In the genomic region with DNA sequence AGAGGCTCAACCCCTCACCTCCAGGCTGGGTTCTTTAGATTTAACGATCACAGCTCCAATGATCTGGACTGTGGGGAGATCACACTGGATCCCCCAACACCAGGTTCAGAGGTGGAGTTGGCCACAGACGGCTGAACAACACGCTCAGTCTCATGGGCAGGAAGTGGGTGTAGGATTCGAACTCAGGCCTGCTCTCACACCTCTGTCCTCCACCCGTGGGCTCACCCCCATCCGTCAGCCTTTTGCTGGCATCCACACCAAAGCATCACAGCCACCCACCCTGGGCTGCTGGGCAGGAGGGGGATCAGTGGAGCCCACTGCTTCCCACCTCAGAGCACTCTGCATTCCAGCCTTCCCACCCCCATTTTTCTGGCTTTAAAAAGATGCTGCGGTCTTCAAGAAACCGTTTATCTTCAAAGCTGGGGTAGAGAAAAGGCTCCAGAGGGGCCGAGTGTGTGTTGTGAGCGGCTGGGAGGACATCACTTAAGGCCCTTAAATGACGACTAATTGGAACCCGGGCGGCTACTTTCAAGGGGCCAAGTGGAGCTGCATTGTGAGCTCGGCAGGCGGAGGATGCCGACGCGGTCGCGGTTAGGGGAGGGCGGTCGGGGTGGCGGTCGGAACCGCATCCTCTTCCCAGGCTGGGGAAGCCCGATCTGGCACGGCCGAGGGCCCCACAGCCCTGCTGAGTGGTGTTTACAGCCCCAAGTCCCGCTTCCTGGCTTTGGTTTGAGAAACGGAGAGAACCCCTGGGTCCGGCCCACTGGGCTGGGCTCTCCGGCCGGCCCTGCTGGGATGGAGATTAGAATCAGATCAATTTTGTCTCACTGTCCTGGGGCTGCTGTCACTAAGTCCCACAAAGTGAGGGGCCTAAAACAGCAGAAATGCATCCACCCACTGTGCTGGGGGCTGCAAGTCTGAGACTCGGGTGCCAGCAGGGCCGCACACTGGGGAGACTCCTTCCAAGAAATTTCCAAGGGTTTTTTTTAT, we compare ENCODE assay signal across 30 cellular contexts. TPM values are rescaled to one million over a fixed set of nuclear protein-coding genes. Genes with fewer than 3 reads are reported as not detected.
DNase-seq lines count a peak whose midpoint lies in the region; ATAC-seq, FAIRE-seq and TF ChIP-seq lines count a peak whose summit lies in the region.
"Had no signal": no experiment of that assay in that cellular context is flagged by ENCODE, and none has a peak within 500 bp of the region (broad histone marks: within the 10 kb centered on the region; RNA-seq: fewer than 3 reads in every experiment).

No MANE protein-coding gene starts in this region.

- H2AFZ ChIP-seq in Loucy (ENCODE audit: low read length) = no peak overlapping the region
- H2AFZ ChIP-seq in H1 (ENCODE audit: low read length) = no peak overlapping the region

- no peak overlapping the region for H2AK5ac ChIP-seq in H1 (ENCODE audit: low read depth, low read length)

- H2BK15ac ChIP-seq in H1 (ENCODE audit: low read length) = peak overlapping the region; percentile 99

- no peaks in the 10 kb centered on the region for H3K36me3 Mint-ChIP-seq in CD4-positive, alpha-beta T cell (ENCODE audit: low read depth)
- H3K36me3 Mint-ChIP-seq: immature natural killer cell, type B pancreatic cell had no signal

- H2BK120ac ChIP-seq in H1 (replicated peaks; ENCODE audit: low read depth, low read length) = no peak overlapping the region

- peak overlapping the region; percentile 82 for H4K91ac ChIP-seq in H1 (replicated peaks; ENCODE audit: insufficient read length, low read length)

- no peak overlapping the region for H3K27ac Mint-ChIP-seq in CD4-positive, alpha-beta T cell
- H3K27ac Mint-ChIP-seq: stimulated activated naive CD8-positive, alpha-beta T cell treated with anti-CD3 and anti-CD28 coated beads, Interleukin-15, Interleukin-2, amounts not matched to agents 100 ng/mL and 50 ng/mL, for 24 hours; T-helper 17 cell; type B pancreatic cell had no signal

- H4K8ac ChIP-seq in H1 (ENCODE audit: extremely low read depth, insufficient read depth, low read length) = no peak overlapping the region

- H3K4me2 ChIP-seq in Loucy (ENCODE audit: low read depth, low read length, poor library complexity, severe bottlenecking) (peak overlapping the region; percentile 20), H1 (ENCODE audit: insufficient read depth in 1 of 2, low read depth in 2 of 2, low read length in 2 of 2) (no peak overlapping the region)

- no peak overlapping the region for H3K56ac ChIP-seq in H1 (replicated peaks; ENCODE audit: insufficient read length, low read depth, low read length)

- no peak overlapping the region for H3K4ac ChIP-seq in H1 (replicated peaks; ENCODE audit: insufficient read length, low read depth, low read length)

- no peak for ATAC-seq in sciatic nerve
- no peak for ATAC-seq in CD4-positive, alpha-beta T cell (ENCODE audit: poor library complexity)
- ATAC-seq: heart left ventricle, left ventricle myocardium superior, T-helper 17 cell had no signal

- H3K9me3 ChIP-seq in Loucy (ENCODE audit: insufficient read depth, low read depth, low read length) (no peaks in the 10 kb centered on the region), H1 (ENCODE audit: insufficient read depth in 2 of 2, low read depth in 1 of 2, low read length in 1 of 2) (no peaks in the 10 kb centered on the region)
- H3K9me3 ChIP-seq in CD4-positive, alpha-beta T cell (ENCODE audit: control insufficient read depth, low read length) = no peaks in the 10 kb centered on the region
- H3K9me3 ChIP-seq: Caco-2, heart left ventricle had no signal

- no peak overlapping the region for H3K14ac ChIP-seq in H1 (ENCODE audit: insufficient read length)

- no peaks in the 10 kb centered on the region for H3K27me3 ChIP-seq in Loucy (ENCODE audit: insufficient read depth, low read length, poor library complexity, severe bottlenecking)
- H3K27me3 ChIP-seq in H1 (replicated peaks in 1 of 4; ENCODE audit: control insufficient read depth in 3 of 4, extremely low read depth in 1 of 4, insufficient read depth in 3 of 4, low read length in 3 of 4) = no peaks in the 10 kb centered on the region
- H3K27me3 ChIP-seq in CD4-positive, alpha-beta T cell (ENCODE audit: control insufficient read depth, insufficient read depth, low read length) = peaks cover 25% of the 10 kb centered on the region

- no peak overlapping the region for H3K23ac ChIP-seq in H1 (ENCODE audit: insufficient read length)

- TF ChIP-seq CTCF in Loucy (conservative IDR thresholded peaks at IDR 0.05; ENCODE audit: low read length) = no peak
- TF ChIP-seq CTCF in H1 (IDR thresholded peaks at IDR 0.05; ENCODE audit: control extremely low read depth in 1 of 3, insufficient read depth in 1 of 3, low read depth in 1 of 3, low read length in 3 of 3) = no peak
- no peak for TF ChIP-seq CTCF in CD4-positive, alpha-beta T cell (IDR thresholded peaks at IDR 0.05)

- no peaks in the 10 kb centered on the region for H3F3A ChIP-seq in Loucy (ENCODE audit: low read depth)

- H3K79me2 ChIP-seq in Loucy (ENCODE audit: insufficient read depth, low read length) = no peaks in the 10 kb centered on the region
- no peaks in the 10 kb centered on the region for H3K79me2 ChIP-seq in H1 (ENCODE audit: control insufficient read depth in 1 of 2, insufficient read depth in 2 of 2, low read length in 2 of 2)

- H2BK12ac ChIP-seq in H1 (ENCODE audit: low read depth, low read length) = peak overlapping the region; percentile 68; the same call in 1 of the 2 replicates

- H3K9me2 ChIP-seq in Loucy (replicated peaks; ENCODE audit: low read depth, low read length) = no peaks in the 10 kb centered on the region

- H3K4me3 ChIP-seq in Loucy (ENCODE audit: low read length, poor library complexity, severe bottlenecking) (no peak overlapping the region), H1 (ENCODE audit: extremely low read depth in 1 of 4, insufficient read depth in 2 of 4, low read depth in 3 of 4, low read length in 4 of 4) (no peak overlapping the region)
- H3K4me3 ChIP-seq: heart left ventricle had no signal

- CTCF ChIA-PET in H1 (lab: Charles Lee; ENCODE audit: partially characterized antibody) = interaction anchor here (1.2 to 2.3 kb wide), 5 partner anchors 8 to 130 kb away, joined by 3 to 9 read pairs (median 4); no protein-coding TSS in a partner anchor
- CTCF ChIA-PET in CD4-positive, alpha-beta T cell (lab: Charles Lee) = no interaction called here

- H2BK5ac ChIP-seq in H1 (ENCODE audit: low read depth, low read length) = no peak overlapping the region

- H4K5ac ChIP-seq in H1 (ENCODE audit: insufficient read length, low read depth, low read length) = no peak overlapping the region

- H3K9ac ChIP-seq in Loucy (ENCODE audit: low read depth, low read length, poor library complexity, severe bottlenecking) (no peak overlapping the region), H1 (replicated peaks in 1 of 4; ENCODE audit: extremely low read depth in 1 of 4, low read depth in 3 of 4, low read length in 3 of 4) (no peak overlapping the region)

- POLR2A ChIA-PET in H1 (lab: Charles Lee; ENCODE audit: partially characterized antibody) = no interaction called here
- POLR2A ChIA-PET in CD4-positive, alpha-beta T cell (lab: Charles Lee) = no interaction called here

- no peak for TF ChIP-seq POLR2A in H1 (IDR thresholded peaks at IDR 0.05; ENCODE audit: control extremely low read depth in 1 of 2, low read depth in 2 of 2, low read length in 2 of 2)

- FAIRE-seq in H1 (lab: Jason Lieb, UNC) = no peak

- intact Hi-C loops in sciatic nerve (cut with DNase I) = no loop called here
- intact Hi-C loops in CD4-positive, alpha-beta T cell (cut with DNase I, micrococcal nuclease) = no loop called here

- no peaks in the 10 kb centered on the region for H3K9me3 Mint-ChIP-seq in CD4-positive, alpha-beta T cell
- H3K9me3 Mint-ChIP-seq: central memory CD8-positive, alpha-beta T cell; immature natural killer cell; neural crest cell; stimulated activated naive CD8-positive, alpha-beta T cell treated with anti-CD3 and anti-CD28 coated beads, Interleukin-15, Interleukin-2, amounts not matched to agents 100 ng/mL and 50 ng/mL, for 24 hours; type B pancreatic cell had no signal

- WGBS in H1 (ENCODE audit: extremely low coverage in 1 of 2, insufficient coverage in 1 of 2, insufficient read length in 1 of 2, insufficient replicate concordance in 2 of 2, low coverage in 1 of 2, low lambda C conversion rate in 2 of 2, missing lambda C conversion rate in 1 of 2), 2 experiments = 67% methylated on average over 35 of the region's 35 CpGs; no CpG with 5 or more reads in 1 of the 2 experiments

- H3K4me3 Mint-ChIP-seq in CD4-positive, alpha-beta T cell = no peak overlapping the region
- H3K4me3 Mint-ChIP-seq: central memory CD8-positive, alpha-beta T cell; neural crest cell; stimulated activated naive CD8-positive, alpha-beta T cell treated with anti-CD3 and anti-CD28 coated beads, Interleukin-15, Interleukin-2, amounts not matched to agents 100 ng/mL and 50 ng/mL, for 24 hours; T-helper 17 cell; type B pancreatic cell had no signal

- H3K36me3 ChIP-seq in Loucy (ENCODE audit: insufficient read depth, low read length) (no peaks in the 10 kb centered on the region), H1 (ENCODE audit: control insufficient read depth in 2 of 4, insufficient read depth in 4 of 4, low read length in 3 of 4) (no peaks in the 10 kb centered on the region)
- H3K36me3 ChIP-seq: heart left ventricle had no signal

- H3K18ac ChIP-seq in H1 (ENCODE audit: extremely low read depth, low read length) = no peak overlapping the region; the same call in 1 of the 2 replicates

- peak; percentile 19 for DNase-seq in activated CD4-positive, CD25-positive, alpha-beta regulatory T cell treated with anti-CD3 and anti-CD28 coated beads, Interleukin-2, amount 50 U/mL, for 72 hours
- DNase-seq in activated CD4-positive, CD25-positive, alpha-beta regulatory T cell (lab: John Stamatoyannopoulos, UW) = no peak
- no peak for DNase-seq in H1 (ENCODE audit: low read depth in 1 of 2, low spot score in 2 of 2)
- DNase-seq in sciatic nerve (ENCODE audit: low spot score) = peak; percentile 48
- DNase-seq in CD4-positive, alpha-beta T cell = no peak
- DNase-seq in C1 segment of cervical spinal cord (lab: John Stamatoyannopoulos, UW) = no peak
- DNase-seq in germinal center (ENCODE audit: low spot score) = no peak
- DNase-seq: 8988T; activated CD4-positive, alpha-beta T cell treated with anti-CD3 and anti-CD28 coated beads, Interleukin-2, amount 50 U/mL, for 4 hours; activated naive CD4-positive, alpha-beta T cell treated with Interleukin-2 at 50 U/mL for 16 hours; anterior cingulate cortex; HCEC 1CT; immature natural killer cell; NCI-H1417 treated with DMSO at 0.1 percent for 48 hours; stimulated activated CD4-positive, alpha-beta T cell treated with anti-CD3 and anti-CD28 coated beads, Interleukin-4, amount 100 ng/mL, for 4 hours; T-helper 17 cell had no signal

- H3K4me1 ChIP-seq in Loucy (ENCODE audit: insufficient read depth, low read length, poor library complexity, severe bottlenecking) (no peaks in the 10 kb centered on the region), H1 (replicated peaks in 1 of 4; ENCODE audit: control insufficient read depth in 3 of 4, insufficient read depth in 4 of 4, low read length in 3 of 4) (peaks cover 0 to 10% (median 4%) of the 10 kb centered on the region in 4 experiments; a peak in 6 of 7 replicates)
- H3K4me1 ChIP-seq: Caco-2, heart left ventricle had no signal

- no peak for TF ChIP-seq EP300 in H1 (IDR thresholded peaks at IDR 0.05; ENCODE audit: borderline replicate concordance in 1 of 2, low read depth in 2 of 2, low read length in 2 of 2)

- H4K20me1 ChIP-seq in Loucy (ENCODE audit: insufficient read depth, low read length, poor library complexity, severe bottlenecking) (no peaks in the 10 kb centered on the region), H1 (replicated peaks in 1 of 2; ENCODE audit: control insufficient read depth in 1 of 2, insufficient read depth in 2 of 2, low read length in 2 of 2) (no peaks in the 10 kb centered on the region)

- TF ChIP-seq RAD21 in H1 (IDR thresholded peaks at IDR 0.05 in 1 of 2, conservative IDR thresholded peaks at IDR 0.05 in 1 of 2; ENCODE audit: low read depth in 2 of 2, low read length in 2 of 2) = no peak

- no peaks in the 10 kb centered on the region for H3K23me2 ChIP-seq in H1 (ENCODE audit: low read depth, low read length)

- H3K79me1 ChIP-seq in H1 (ENCODE audit: low read depth, low read length) = no peaks in the 10 kb centered on the region

- H3K4me1 Mint-ChIP-seq in CD4-positive, alpha-beta T cell (ENCODE audit: low read depth) = no peaks in the 10 kb centered on the region
- H3K4me1 Mint-ChIP-seq: central memory CD8-positive, alpha-beta T cell had no signal

- H3K27me3 Mint-ChIP-seq in CD4-positive, alpha-beta T cell = peaks cover 38% of the 10 kb centered on the region

- H2BK20ac ChIP-seq in H1 (ENCODE audit: low read length) = 0 out of 2 replicates have a peak overlapping the region, but pooled peaks have one; percentile 34

- no peak overlapping the region for H3K27ac ChIP-seq in H1 (ENCODE audit: low read depth, low read length)
- H3K27ac ChIP-seq in CD4-positive, alpha-beta T cell (ENCODE audit: low read depth, low read length) = no peak overlapping the region
- H3K27ac ChIP-seq: heart left ventricle had no signal

RNA-seq across cellular contexts. Expression of a gene that starts 15.9 kb away (rescaled TPM):
- not detected in 2 replicates for total RNA-seq in H1 (2021; fragmentation: NEBNext Ultra II Directional; extraction: Animal tissue kit (Norgen Biotek cat#: 25700))
- polyA plus RNA-seq in H1 (2011; rRNA removed) = 0.19 TPM in 1 of 2 replicates, not detected in the other
- not detected for polyA plus RNA-seq in H1 (2011; cell fraction: cytosol; rRNA removed)
- not detected for polyA plus RNA-seq in H1 (2011; cell fraction: nucleus; rRNA removed)
- polyA plus RNA-seq in H1 (2012, experiment 1 of 2) = not detected in 4 replicates
- polyA plus RNA-seq in H1 (2012, experiment 2 of 2) = not detected
- 0.12 TPM for polyA plus RNA-seq in H1 (2013, experiment 1 of 2)
- 0.06 TPM for polyA plus RNA-seq in H1 (2013, experiment 2 of 2)
- not detected in 2 replicates for polyA minus RNA-seq in H1 (2011; rRNA and poly(A)+ RNA removed)
- not detected for polyA minus RNA-seq in H1 (2011; cell fraction: cytosol; rRNA and poly(A)+ RNA removed)
- not detected for polyA minus RNA-seq in H1 (2011; cell fraction: nucleus; rRNA and poly(A)+ RNA removed)
- not detected for total RNA-seq in sciatic nerve
- not detected for total RNA-seq in CD4-positive, alpha-beta T cell
- total RNA-seq: Caco-2, Daoy, dermis microvascular lymphatic vessel endothelial cell, heart left ventricle, left ventricle myocardium superior, mucosa of gallbladder, NCI-H460, neural crest cell, pulmonary artery endothelial cell, SK-MEL-5, T-helper 17 cell had no signal
- polyA plus RNA-seq: heart left ventricle, immature natural killer cell had no signal

RNA-seq across cellular contexts. Expression of a gene that starts 60.0 kb away (rescaled TPM):
- total RNA-seq in H1 (2021; fragmentation: NEBNext Ultra II Directional; extraction: Animal tissue kit (Norgen Biotek cat#: 25700)) = 2.0 TPM in 2 replicates
- 0.57 and 1.3 TPM in 2 replicates for polyA plus RNA-seq in H1 (2011; rRNA removed)
- 0.93 TPM for polyA plus RNA-seq in H1 (2011; cell fraction: cytosol; rRNA removed)
- 0.84 TPM for polyA plus RNA-seq in H1 (2011; cell fraction: nucleus; rRNA removed)
- polyA plus RNA-seq in H1 (2012, experiment 1 of 2) = 0.17 to 0.68 TPM (median 0.49 TPM) in 4 replicates
- 0.14 TPM for polyA plus RNA-seq in H1 (2012, experiment 2 of 2)
- 1.5 TPM for polyA plus RNA-seq in H1 (2013, experiment 1 of 2)
- polyA plus RNA-seq in H1 (2013, experiment 2 of 2) = 1.8 TPM
- polyA minus RNA-seq in H1 (2011; rRNA and poly(A)+ RNA removed) = 0.15 and 0.69 TPM in 2 replicates
- 2.5 TPM for polyA minus RNA-seq in H1 (2011; cell fraction: cytosol; rRNA and poly(A)+ RNA removed)
- polyA minus RNA-seq in H1 (2011; cell fraction: nucleus; rRNA and poly(A)+ RNA removed) = 2.4 TPM
- 9.2 TPM for total RNA-seq in sciatic nerve
- not detected for total RNA-seq in CD4-positive, alpha-beta T cell
- total RNA-seq: Caco-2, Daoy, dermis microvascular lymphatic vessel endothelial cell, heart left ventricle, left ventricle myocardium superior, mucosa of gallbladder, NCI-H460, neural crest cell, pulmonary artery endothelial cell, SK-MEL-5, T-helper 17 cell had no signal
- polyA plus RNA-seq: heart left ventricle, immature natural killer cell had no signal

Comparison
In these comparisons a context has a peak if more than half of its experiments do, and no peak if none do; other contexts are left out.
1. DNase-seq: peak in activated CD4-positive, CD25-positive, alpha-beta regulatory T cell treated with anti-CD3 and anti-CD28 coated beads, Interleukin-2, amount 50 U/mL, for 72 hours (single experiment) and sciatic nerve (single experiment); none in activated CD4-positive, CD25-positive, alpha-beta regulatory T cell (0 of 4), H1 (0 of 2), CD4-positive, alpha-beta T cell (0 of 10), C1 segment of cervical spinal cord (0 of 14) and germinal center (single experiment).